ENCODE assay signal across 1 cellular context in genomic region chr19:38684862-38685665, GRCh38.
TF ChIP-seq lines count a peak whose summit lies in the region.

No MANE protein-coding gene starts in this region.

TF ChIP-seq in HEK293, 187 proteins besides CTCF, POLR2A, EP300 and RAD21 (continued from another document):
- TF ChIP-seq ZNF48 (tag by site-specific recombination; IDR thresholded peaks at IDR 0.05) = no peak
- no peak for TF ChIP-seq ZNF488 (tag by site-specific recombination; IDR thresholded peaks at IDR 0.05)
- no peak for TF ChIP-seq ZNF623 (tag by site-specific recombination; IDR thresholded peaks at IDR 0.05)
- TF ChIP-seq ZFHX2 (tag by site-specific recombination; conservative IDR thresholded peaks at IDR 0.05) = peak; percentile 81
- peak; percentile 78 for TF ChIP-seq EGR2 (tag by site-specific recombination; IDR thresholded peaks at IDR 0.05; ENCODE audit: low read depth)
- peak; percentile 30; the same call in 1 of the 2 replicates for TF ChIP-seq ZNF391 (tag by site-specific recombination; IDR thresholded peaks at IDR 0.05; ENCODE audit: borderline replicate concordance, low read depth)
- TF ChIP-seq ZBTB49 (tag by site-specific recombination; IDR thresholded peaks at IDR 0.05; ENCODE audit: low read depth) = no peak
- TF ChIP-seq HIC1 (tag by site-specific recombination; IDR thresholded peaks at IDR 0.05) = 0 out of 2 replicates have a peak, but pooled peaks have one; percentile 19
- no peak for TF ChIP-seq ZNF660 (tag by site-specific recombination; IDR thresholded peaks at IDR 0.05)
- no peak for TF ChIP-seq ZNF221 (tag by site-specific recombination; IDR thresholded peaks at IDR 0.05; ENCODE audit: borderline replicate concordance)
- no peak for TF ChIP-seq SP7 (tag by site-specific recombination; IDR thresholded peaks at IDR 0.05)
- no peak for TF ChIP-seq ZNF26 (tag by site-specific recombination; IDR thresholded peaks at IDR 0.05)
